Comparison of ENCODE assay signal across 2 cellular contexts in genomic region chr3:42526616-42527367, GRCh38.
TF ChIP-seq lines count a peak whose summit lies in the region.

No MANE protein-coding gene starts in this region.

TF ChIP-seq in GM23338, 12 proteins besides CTCF, POLR2A, EP300 and RAD21:
- TF ChIP-seq EZH2 (IDR thresholded peaks at IDR 0.05; ENCODE audit: low read depth, unreplicated experiment), result no peak

TF ChIP-seq in K562, 482 proteins besides CTCF, POLR2A, EP300 and RAD21:
- TF ChIP-seq, protein P1, sequence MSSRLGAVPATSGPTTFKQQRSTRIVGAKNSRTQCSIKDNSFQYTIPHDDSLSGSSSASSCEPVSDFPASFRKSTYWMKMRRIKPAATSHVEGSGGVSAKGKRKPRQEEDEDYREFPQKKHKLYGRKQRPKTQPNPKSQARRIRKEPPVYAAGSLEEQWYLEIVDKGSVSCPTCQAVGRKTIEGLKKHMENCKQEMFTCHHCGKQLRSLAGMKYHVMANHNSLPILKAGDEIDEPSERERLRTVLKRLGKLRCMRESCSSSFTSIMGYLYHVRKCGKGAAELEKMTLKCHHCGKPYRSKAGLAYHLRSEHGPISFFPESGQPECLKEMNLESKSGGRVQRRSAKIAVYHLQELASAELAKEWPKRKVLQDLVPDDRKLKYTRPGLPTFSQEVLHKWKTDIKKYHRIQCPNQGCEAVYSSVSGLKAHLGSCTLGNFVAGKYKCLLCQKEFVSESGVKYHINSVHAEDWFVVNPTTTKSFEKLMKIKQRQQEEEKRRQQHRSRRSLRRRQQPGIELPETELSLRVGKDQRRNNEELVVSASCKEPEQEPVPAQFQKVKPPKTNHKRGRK (tag; IDR thresholded peaks at IDR 0.05), result no peak
- TF ChIP-seq ZBTB7A (IDR thresholded peaks at IDR 0.05; ENCODE audit: borderline replicate concordance, control insufficient read depth, low read depth, low read length), result peak; percentile 19; the same call in 1 of the 2 replicates
- peak; percentile 73 for TF ChIP-seq EGR1 (conservative IDR thresholded peaks at IDR 0.05)
- TF ChIP-seq RUNX1 (IDR thresholded peaks at IDR 0.05; ENCODE audit: low read depth), result no peak
- no peak for TF ChIP-seq NR1H2 (CRISPR knock-in tag; IDR thresholded peaks at IDR 0.05)
- TF ChIP-seq GTF2F1 (IDR thresholded peaks at IDR 0.05; ENCODE audit: low read depth, low read length), result no peak
- TF ChIP-seq, protein P2, sequence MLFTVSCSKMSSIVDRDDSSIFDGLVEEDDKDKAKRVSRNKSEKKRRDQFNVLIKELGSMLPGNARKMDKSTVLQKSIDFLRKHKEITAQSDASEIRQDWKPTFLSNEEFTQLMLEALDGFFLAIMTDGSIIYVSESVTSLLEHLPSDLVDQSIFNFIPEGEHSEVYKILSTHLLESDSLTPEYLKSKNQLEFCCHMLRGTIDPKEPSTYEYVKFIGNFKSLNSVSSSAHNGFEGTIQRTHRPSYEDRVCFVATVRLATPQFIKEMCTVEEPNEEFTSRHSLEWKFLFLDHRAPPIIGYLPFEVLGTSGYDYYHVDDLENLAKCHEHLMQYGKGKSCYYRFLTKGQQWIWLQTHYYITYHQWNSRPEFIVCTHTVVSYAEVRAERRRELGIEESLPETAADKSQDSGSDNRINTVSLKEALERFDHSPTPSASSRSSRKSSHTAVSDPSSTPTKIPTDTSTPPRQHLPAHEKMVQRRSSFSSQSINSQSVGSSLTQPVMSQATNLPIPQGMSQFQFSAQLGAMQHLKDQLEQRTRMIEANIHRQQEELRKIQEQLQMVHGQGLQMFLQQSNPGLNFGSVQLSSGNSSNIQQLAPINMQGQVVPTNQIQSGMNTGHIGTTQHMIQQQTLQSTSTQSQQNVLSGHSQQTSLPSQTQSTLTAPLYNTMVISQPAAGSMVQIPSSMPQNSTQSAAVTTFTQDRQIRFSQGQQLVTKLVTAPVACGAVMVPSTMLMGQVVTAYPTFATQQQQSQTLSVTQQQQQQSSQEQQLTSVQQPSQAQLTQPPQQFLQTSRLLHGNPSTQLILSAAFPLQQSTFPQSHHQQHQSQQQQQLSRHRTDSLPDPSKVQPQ (CRISPR knock-in tag; IDR thresholded peaks at IDR 0.05; ENCODE audit: borderline replicate concordance), result no peak
- TF ChIP-seq ETV1 (tag; conservative IDR thresholded peaks at IDR 0.05; ENCODE audit: low read depth), result peak; percentile 80
- TF ChIP-seq SRSF7 (optimal IDR thresholded peaks at IDR 0.05; ENCODE audit: low read depth, low read length), result no peak
